Comparison of ENCODE assay signal across 13 cellular contexts in the genomic region with DNA sequence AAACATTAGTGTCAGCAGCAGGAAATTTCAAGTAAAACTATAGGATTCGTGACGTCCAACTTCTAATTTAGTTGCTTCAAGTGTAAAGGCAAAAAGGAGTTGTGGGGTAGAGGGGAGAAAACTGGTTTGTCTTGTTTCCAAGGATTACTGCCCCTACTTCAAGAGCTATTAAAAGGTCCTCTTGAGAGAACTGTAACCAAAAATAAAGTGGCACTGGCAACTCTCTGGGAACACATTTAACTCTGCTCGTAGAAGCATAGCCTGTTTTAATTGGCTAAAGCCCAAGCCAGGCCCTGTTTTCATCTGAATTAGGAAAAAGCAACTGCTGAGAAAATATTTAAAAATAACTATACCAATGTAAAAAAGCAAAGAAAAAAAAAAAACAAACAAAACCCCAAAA. TPM values are rescaled to one million over a fixed set of nuclear protein-coding genes. Genes with fewer than 3 reads are reported as not detected.
DNase-seq lines count a peak whose midpoint lies in the region; ATAC-seq and TF ChIP-seq lines count a peak whose summit lies in the region.
"Had no signal": no experiment of that assay in that cellular context is flagged by ENCODE, and none has a peak within 500 bp of the region (broad histone marks: within the 10 kb centered on the region; RNA-seq: fewer than 3 reads in every experiment).

No MANE protein-coding gene starts in this region.

- H3K36me3 ChIP-seq in body of pancreas (replicated peaks in 1 of 2; ENCODE audit: insufficient read depth in 1 of 2, low read depth in 2 of 2) (no peaks in the 10 kb centered on the region), upper lobe of right lung (no peaks in the 10 kb centered on the region)
- H3K36me3 ChIP-seq: MG63 had no signal

- peaks cover 10% of the 10 kb centered on the region for H3K27me3 Mint-ChIP-seq in mesothelial cell of epicardium (ENCODE audit: low read depth)

- H3K27ac Mint-ChIP-seq in mesothelial cell of epicardium, result peak overlapping the region; percentile 79
- H3K27ac Mint-ChIP-seq in activated naive CD4-positive, alpha-beta T cell treated with anti-CD3 and anti-CD28 coated beads, Interleukin-2, amount 50 U/mL, for 72 hours, result no peak overlapping the region
- H3K27ac Mint-ChIP-seq: activated B cell treated with CpG ODN at 0.5 μM for 24 hours had no signal

- ATAC-seq in body of pancreas, result peak; percentile 54
- peak; percentile 55 for ATAC-seq in upper lobe of right lung
- no peak for ATAC-seq in activated naive CD4-positive, alpha-beta T cell treated with anti-CD3 and anti-CD28 coated beads, Interleukin-2, amount 50 U/mL, for 72 hours

- WGBS in body of pancreas, 2 donors, result 13 to 14% methylated on average over 3 of the region's 3 CpGs

- intact Hi-C loops in body of pancreas (cut with DNase I), result no loop called here
- intact Hi-C loops in upper lobe of right lung (cut with DNase I), result no loop called here

- TF ChIP-seq POLR2A in body of pancreas (IDR thresholded peaks at IDR 0.05), result peak in 1 of 3 donors; percentile 21

- no peak overlapping the region for H3K4me3 ChIP-seq in body of pancreas
- no peak overlapping the region for H3K4me3 ChIP-seq in upper lobe of right lung
- H3K4me3 ChIP-seq: MG63, skin epidermis had no signal

- H3K4me1 ChIP-seq in body of pancreas, result peaks cover 65% of the 10 kb centered on the region
- H3K4me1 ChIP-seq in upper lobe of right lung, result peaks cover 5% of the 10 kb centered on the region

- peak overlapping the region in 3 of 4 donors; percentile 51 to 74 (median 60) for H3K27ac ChIP-seq in body of pancreas
- H3K27ac ChIP-seq in upper lobe of right lung, result peak overlapping the region; percentile 78

- H3K4me3 Mint-ChIP-seq in mesothelial cell of epicardium, result no peak overlapping the region
- H3K4me3 Mint-ChIP-seq: activated B cell treated with CpG ODN at 0.5 μM for 24 hours had no signal

- DNase-seq in NCI-H1092 treated with DMSO at 0.1 percent for 48 hours (lab: John Stamatoyannopoulos, UW), result peak; percentile 63
- DNase-seq in NCI-H1092 (lab: John Stamatoyannopoulos, UW), result no peak
- DNase-seq in body of pancreas, result peak; percentile 37 to 60 (median 49)
- no peak for DNase-seq in mesothelial cell of epicardium (ENCODE audit: low spot score in 2 of 2, unreplicated experiment in 2 of 2)
- DNase-seq in upper lobe of right lung, result no peak
- no peak for DNase-seq in amniotic stem cell (lab: John Stamatoyannopoulos, UW)
- no peak for DNase-seq in activated naive CD4-positive, alpha-beta T cell treated with anti-CD3 and anti-CD28 coated beads, Interleukin-2, amount 50 U/mL, for 72 hours (ENCODE audit: low spot score in 2 of 2)
- no peak for DNase-seq in T-helper 1 cell
- DNase-seq: 8988T, activated B cell treated with CpG ODN at 0.5 μM for 24 hours, activated gamma-delta T cell treated with Interleukin-2 at 50 U/mL for 16 hours, MG63 had no signal

- H3K27me3 ChIP-seq in body of pancreas, result no peaks in the 10 kb centered on the region
- H3K27me3 ChIP-seq in upper lobe of right lung, result no peaks in the 10 kb centered on the region

- H3K9me3 ChIP-seq in body of pancreas (no peaks in the 10 kb centered on the region), upper lobe of right lung (no peaks in the 10 kb centered on the region)
- H3K9me3 ChIP-seq: MG63 had no signal

- no peak for TF ChIP-seq CTCF in body of pancreas (IDR thresholded peaks at IDR 0.05)
- no peak for TF ChIP-seq CTCF in mesothelial cell of epicardium (IDR thresholded peaks at IDR 0.05; ENCODE audit: unreplicated experiment)
- TF ChIP-seq CTCF in upper lobe of right lung (IDR thresholded peaks at IDR 0.05), result no peak

- H3K4me1 Mint-ChIP-seq in mesothelial cell of epicardium, result peaks cover 20% of the 10 kb centered on the region
- H3K4me1 Mint-ChIP-seq: activated B cell treated with CpG ODN at 0.5 μM for 24 hours had no signal

- H3K9me3 Mint-ChIP-seq in mesothelial cell of epicardium, result peaks cover 8% of the 10 kb centered on the region
- peaks cover 0 to 4% of the 10 kb centered on the region in 2 donors for H3K9me3 Mint-ChIP-seq in activated naive CD4-positive, alpha-beta T cell treated with anti-CD3 and anti-CD28 coated beads, Interleukin-2, amount 50 U/mL, for 72 hours

- peaks cover 7% of the 10 kb centered on the region for H3K36me3 Mint-ChIP-seq in mesothelial cell of epicardium
- peaks cover 0 to 3% of the 10 kb centered on the region in 2 donors for H3K36me3 Mint-ChIP-seq in activated naive CD4-positive, alpha-beta T cell treated with anti-CD3 and anti-CD28 coated beads, Interleukin-2, amount 50 U/mL, for 72 hours

RNA-seq across cellular contexts. Expression of a gene that starts 51.8 kb away (rescaled TPM):
- total RNA-seq in body of pancreas, result 10 to 100 TPM; 24.4 to 48.5 TPM
- 26.4 to 30.7 TPM (median 27.5 TPM) in 3 replicates for total RNA-seq in mesothelial cell of epicardium
- total RNA-seq in upper lobe of right lung, result 59.9 TPM
- 10 to 100 TPM; 16.8 to 28.0 TPM for total RNA-seq in activated naive CD4-positive, alpha-beta T cell treated with anti-CD3 and anti-CD28 coated beads, Interleukin-2, amount 50 U/mL, for 72 hours

RNA-seq across cellular contexts. Expression of a gene that starts 55.4 kb away (rescaled TPM):
- total RNA-seq in body of pancreas, result 10 to 100 TPM; 27.0 to 57.7 TPM
- 45.6 to 49.1 TPM (median 48.2 TPM) in 3 replicates for total RNA-seq in mesothelial cell of epicardium
- 176 TPM for total RNA-seq in upper lobe of right lung
- 10 to 100 TPM; 17.6 to 33.2 TPM for total RNA-seq in activated naive CD4-positive, alpha-beta T cell treated with anti-CD3 and anti-CD28 coated beads, Interleukin-2, amount 50 U/mL, for 72 hours

Comparison
In these comparisons a context has a peak if more than half of its experiments do, and no peak if none do; other contexts are left out.
1. DNase-seq: peak in NCI-H1092 treated with DMSO at 0.1 percent for 48 hours (single experiment) and body of pancreas (4 of 4); none in NCI-H1092 (single experiment), mesothelial cell of epicardium (0 of 2), upper lobe of right lung (single experiment), amniotic stem cell (single experiment), activated naive CD4-positive, alpha-beta T cell treated with anti-CD3 and anti-CD28 coated beads, Interleukin-2, amount 50 U/mL, for 72 hours (0 of 2) and T-helper 1 cell (0 of 5).
2. ATAC-seq: peak in body of pancreas (single experiment) and upper lobe of right lung (single experiment); none in activated naive CD4-positive, alpha-beta T cell treated with anti-CD3 and anti-CD28 coated beads, Interleukin-2, amount 50 U/mL, for 72 hours (0 of 2).